ENCODE assay signal across 20 cellular contexts in genomic region chr13:24004971-24005370, GRCh38.
"Had no signal": no experiment of that assay in that cellular context is flagged by ENCODE, and none has a peak within 500 bp of the region (broad histone marks: within the 10 kb centered on the region; RNA-seq: fewer than 3 reads in every experiment).

No MANE protein-coding gene starts in this region.

- H3K4me1 Mint-ChIP-seq: activated naive CD8-positive, alpha-beta T cell treated with anti-CD3 and anti-CD28 coated beads, Interleukin-2, amount 50 U/mL, for 24 hours; stimulated activated memory B cell treated with anti-CD40 and anti-IgM and Interleukin-4, amounts not matched to agents 10 μg/mL and 1 μg/mL and 100 μg/mL, for 72 hours had no signal

- H3K36me3 ChIP-seq: colonic mucosa, heart right ventricle, right atrium auricular region, transverse colon had no signal

- H3K27ac ChIP-seq: colonic mucosa, heart right ventricle, right atrium auricular region, SK-N-MC, transverse colon had no signal

- H3K27me3 Mint-ChIP-seq: activated naive CD8-positive, alpha-beta T cell treated with anti-CD3 and anti-CD28 coated beads, Interleukin-2, amount 50 U/mL, for 24 hours; progenitor cell of endocrine pancreas; stimulated activated memory B cell treated with anti-CD40 and anti-IgM and Interleukin-4, amounts not matched to agents 10 μg/mL and 1 μg/mL and 100 μg/mL, for 72 hours had no signal

- H3K9me3 ChIP-seq: colonic mucosa, heart right ventricle, right atrium auricular region, transverse colon had no signal

- H3K4me3 Mint-ChIP-seq: activated naive CD4-positive, alpha-beta T cell treated with anti-CD3 and anti-CD28 coated beads for 36 hours; activated naive CD8-positive, alpha-beta T cell treated with anti-CD3 and anti-CD28 coated beads, Interleukin-2, amount 50 U/mL, for 24 hours; naive thymus-derived CD4-positive, alpha-beta T cell; stimulated activated memory B cell treated with anti-CD40 and anti-IgM and Interleukin-4, amounts not matched to agents 10 μg/mL and 1 μg/mL and 100 μg/mL, for 72 hours had no signal

- H3K36me3 Mint-ChIP-seq: naive thymus-derived CD4-positive, alpha-beta T cell; stimulated activated memory B cell treated with anti-CD40 and anti-IgM and Interleukin-4, amounts not matched to agents 10 μg/mL and 1 μg/mL and 100 μg/mL, for 72 hours had no signal

- H3K27ac Mint-ChIP-seq: activated naive CD4-positive, alpha-beta T cell treated with anti-CD3 and anti-CD28 coated beads for 36 hours; activated naive CD8-positive, alpha-beta T cell treated with anti-CD3 and anti-CD28 coated beads, Interleukin-2, amount 50 U/mL, for 24 hours; activated T-helper 2 cell treated with anti-CD3 and anti-CD28 coated beads, Interferon-gamma antibody, Interleukin-2, Interleukin-4, amounts not matched to agents 10 μg/mL and 5 μg/mL and 100 μg/mL, durations not matched to agents 14 hours and 24 hours and 36 hours; naive thymus-derived CD4-positive, alpha-beta T cell; progenitor cell of endocrine pancreas; stimulated activated memory B cell treated with anti-CD40 and anti-IgM and Interleukin-4, amounts not matched to agents 10 μg/mL and 1 μg/mL and 100 μg/mL, for 72 hours had no signal

- H3K9me3 Mint-ChIP-seq: activated naive CD4-positive, alpha-beta T cell treated with anti-CD3 and anti-CD28 coated beads for 36 hours; activated naive CD8-positive, alpha-beta T cell treated with anti-CD3 and anti-CD28 coated beads, Interleukin-2, amount 50 U/mL, for 24 hours; activated T-helper 2 cell treated with anti-CD3 and anti-CD28 coated beads, Interferon-gamma antibody, Interleukin-2, Interleukin-4, amounts not matched to agents 10 μg/mL and 5 μg/mL and 100 μg/mL, durations not matched to agents 14 hours and 24 hours and 36 hours; naive thymus-derived CD4-positive, alpha-beta T cell; stimulated activated memory B cell treated with anti-CD40 and anti-IgM and Interleukin-4, amounts not matched to agents 10 μg/mL and 1 μg/mL and 100 μg/mL, for 72 hours had no signal

- H3K4me3 ChIP-seq: colonic mucosa, heart right ventricle, right atrium auricular region, SK-N-MC, transverse colon had no signal

- H3K27me3 ChIP-seq: colonic mucosa, heart right ventricle, right atrium auricular region, transverse colon had no signal

- H3K4me1 ChIP-seq: colonic mucosa, heart right ventricle, right atrium auricular region, transverse colon had no signal

- DNase-seq: activated CD4-positive, alpha-beta T cell treated with anti-CD3 and anti-CD28 coated beads for 1 hour; activated CD4-positive, alpha-beta T cell treated with anti-CD3 and anti-CD28 coated beads, Interleukin-2, amount 50 U/mL, for 4 hours; activated naive CD4-positive, alpha-beta T cell treated with anti-CD3 and anti-CD28 coated beads for 36 hours; activated naive CD8-positive, alpha-beta T cell treated with anti-CD3 and anti-CD28 coated beads, Interleukin-2, amount 50 U/mL, for 24 hours; activated T-cell treated with anti-CD3 and anti-CD28 coated beads, Interleukin-2, amount 50 U/mL, for 1 hour; colonic mucosa; effector CD4-positive, alpha-beta T cell; foreskin melanocyte; heart right ventricle; left colon; naive thymus-derived CD4-positive, alpha-beta T cell; stimulated activated CD4-positive, alpha-beta T cell treated with anti-CD3 and anti-CD28 coated beads, Interleukin-2, amount 100 ng/mL, for 48 hours; T-helper 1 cell; T1000; transverse colon had no signal

- ATAC-seq: activated naive CD8-positive, alpha-beta T cell treated with anti-CD3 and anti-CD28 coated beads, Interleukin-2, amount 50 U/mL, for 24 hours; heart right ventricle; left colon; naive thymus-derived CD4-positive, alpha-beta T cell; stimulated activated memory B cell treated with anti-CD40 and anti-IgM and Interleukin-4, amounts not matched to agents 10 μg/mL and 1 μg/mL and 100 μg/mL, for 72 hours had no signal
